Comparison of ENCODE assay signal across 12 cellular contexts in the genomic region with DNA sequence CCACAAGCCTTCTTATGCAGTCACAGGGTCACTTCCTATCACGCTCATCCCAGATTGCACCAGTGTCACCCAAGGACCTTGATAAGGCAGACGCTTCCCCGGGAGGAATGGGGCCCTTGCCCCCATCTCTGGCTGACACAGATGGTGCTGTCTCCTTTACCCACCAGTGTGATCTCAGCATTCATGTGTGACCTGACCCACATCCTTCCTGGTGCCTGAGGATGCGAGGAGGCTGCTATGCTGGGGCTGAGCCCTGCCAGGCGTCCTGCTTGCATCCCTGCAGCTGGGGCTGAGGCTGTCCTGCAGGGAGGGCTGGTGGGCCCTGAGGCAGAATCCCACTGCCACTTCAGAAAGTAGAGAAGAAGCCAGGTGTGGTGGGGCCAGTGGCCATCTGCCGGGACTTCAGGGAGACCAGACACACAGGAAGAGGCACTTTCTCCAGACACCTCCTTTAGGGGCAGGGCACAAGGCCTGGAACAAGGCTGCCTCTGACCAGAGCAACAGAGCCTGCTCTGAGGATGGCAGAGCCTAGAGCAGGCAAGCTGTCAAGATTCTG. TPM values are rescaled to one million over a fixed set of nuclear protein-coding genes. Genes with fewer than 3 reads are reported as not detected.
DNase-seq lines count a peak whose midpoint lies in the region; ATAC-seq and TF ChIP-seq lines count a peak whose summit lies in the region.
"Had no signal": no experiment of that assay in that cellular context is flagged by ENCODE, and none has a peak within 500 bp of the region (broad histone marks: within the 10 kb centered on the region; RNA-seq: fewer than 3 reads in every experiment).

No MANE protein-coding gene starts in this region.

- ATAC-seq in activated naive CD8-positive, alpha-beta T cell treated with anti-CD3 and anti-CD28 coated beads, Interleukin-2, amount 50 U/mL, for 24 hours: peak; percentile 30
- ATAC-seq in natural killer cell treated with Interleukin-12 subunit alpha and Interleukin-12 subunit beta and Interleukin-15 and Interleukin-18, amount 100 ng/mL, for 72 hours: peak; percentile 66 to 76

- no peaks in the 10 kb centered on the region for H3K9me3 ChIP-seq in KOPT-K1 (ENCODE audit: insufficient read depth, low read length, poor library complexity, severe bottlenecking)
- no peaks in the 10 kb centered on the region for H3K9me3 ChIP-seq in neural progenitor cell (ENCODE audit: low read depth)
- H3K9me3 ChIP-seq: thyroid gland had no signal

- no peaks in the 10 kb centered on the region for H3K79me2 ChIP-seq in neural progenitor cell (ENCODE audit: low read depth)

- peak overlapping the region; percentile 55 for H3K27ac ChIP-seq in KOPT-K1 (ENCODE audit: low read depth, low read length, poor library complexity, severe bottlenecking)
- no peak overlapping the region for H3K27ac ChIP-seq in neural progenitor cell
- H3K27ac ChIP-seq: epithelial cell of prostate, thyroid gland had no signal

- no peak overlapping the region for H2AFZ ChIP-seq in neural progenitor cell (replicated peaks)

- H3F3A ChIP-seq in neural progenitor cell (ENCODE audit: low read depth): no peaks in the 10 kb centered on the region

- H3K9ac ChIP-seq in neural progenitor cell: no peak overlapping the region

- peaks cover 64% of the 10 kb centered on the region for H3K27me3 ChIP-seq in neural progenitor cell
- H3K27me3 ChIP-seq: thyroid gland had no signal

- no peak overlapping the region for H3K4me2 ChIP-seq in neural progenitor cell

- H3K4me1 Mint-ChIP-seq in activated naive CD8-positive, alpha-beta T cell treated with anti-CD3 and anti-CD28 coated beads, Interleukin-2, amount 50 U/mL, for 24 hours: peaks cover 38% of the 10 kb centered on the region
- H3K4me1 Mint-ChIP-seq in natural killer cell treated with Interleukin-12 subunit alpha and Interleukin-12 subunit beta and Interleukin-15 and Interleukin-18, amount 100 ng/mL, for 72 hours (ENCODE audit: low read depth in 2 of 2): peaks cover 24 to 40% of the 10 kb centered on the region in 2 donors
- no peaks in the 10 kb centered on the region for H3K4me1 Mint-ChIP-seq in neural progenitor cell

- no peak overlapping the region for H3K4me3 Mint-ChIP-seq in activated naive CD8-positive, alpha-beta T cell treated with anti-CD3 and anti-CD28 coated beads, Interleukin-2, amount 50 U/mL, for 24 hours
- peak overlapping the region; percentile 68 for H3K4me3 Mint-ChIP-seq in natural killer cell treated with Interleukin-12 subunit alpha and Interleukin-12 subunit beta and Interleukin-15 and Interleukin-18, amount 100 ng/mL, for 72 hours
- H3K4me3 Mint-ChIP-seq in neural progenitor cell: no peak overlapping the region

- no peak for TF ChIP-seq CTCF in neural progenitor cell (IDR thresholded peaks at IDR 0.05)

- H3K9me3 Mint-ChIP-seq in activated naive CD8-positive, alpha-beta T cell treated with anti-CD3 and anti-CD28 coated beads, Interleukin-2, amount 50 U/mL, for 24 hours: no peaks in the 10 kb centered on the region
- no peaks in the 10 kb centered on the region for H3K9me3 Mint-ChIP-seq in natural killer cell treated with Interleukin-12 subunit alpha and Interleukin-12 subunit beta and Interleukin-15 and Interleukin-18, amount 100 ng/mL, for 72 hours
- no peaks in the 10 kb centered on the region for H3K9me3 Mint-ChIP-seq in neural progenitor cell

- peaks cover 5% of the 10 kb centered on the region for H3K4me1 ChIP-seq in neural progenitor cell

- peaks cover 21% of the 10 kb centered on the region for H3K27me3 Mint-ChIP-seq in activated naive CD8-positive, alpha-beta T cell treated with anti-CD3 and anti-CD28 coated beads, Interleukin-2, amount 50 U/mL, for 24 hours
- no peaks in the 10 kb centered on the region for H3K27me3 Mint-ChIP-seq in natural killer cell treated with Interleukin-12 subunit alpha and Interleukin-12 subunit beta and Interleukin-15 and Interleukin-18, amount 100 ng/mL, for 72 hours
- H3K27me3 Mint-ChIP-seq in neural progenitor cell (ENCODE audit: insufficient read depth, low read depth): peaks cover 45% of the 10 kb centered on the region

- peak; percentile 86 for DNase-seq in CMK (ENCODE audit: low read depth)
- DNase-seq in activated naive CD8-positive, alpha-beta T cell treated with anti-CD3 and anti-CD28 coated beads, Interleukin-2, amount 50 U/mL, for 24 hours: no peak
- no peak for DNase-seq in natural killer cell treated with Interleukin-12 subunit alpha and Interleukin-12 subunit beta and Interleukin-15 and Interleukin-18, amount 100 ng/mL, for 72 hours (ENCODE audit: low spot score)
- DNase-seq in neural progenitor cell (ENCODE audit: low spot score): no peak
- no peak for DNase-seq in NCI-H2171 treated with DMSO at 0.1 percent for 48 hours (lab: John Stamatoyannopoulos, UW)
- DNase-seq in NCI-H524 treated with DMSO at 0.1 percent for 48 hours (lab: John Stamatoyannopoulos, UW): no peak
- no peak for DNase-seq in germinal center (ENCODE audit: low spot score)
- DNase-seq: DMS79 treated with DMSO at 0.1 percent for 48 hours, NCI-H1417 had no signal

- H4K20me1 ChIP-seq in neural progenitor cell (ENCODE audit: low read depth): peaks cover 9% of the 10 kb centered on the region

- no peak overlapping the region for H3K27ac Mint-ChIP-seq in activated naive CD8-positive, alpha-beta T cell treated with anti-CD3 and anti-CD28 coated beads, Interleukin-2, amount 50 U/mL, for 24 hours
- H3K27ac Mint-ChIP-seq in natural killer cell treated with Interleukin-12 subunit alpha and Interleukin-12 subunit beta and Interleukin-15 and Interleukin-18, amount 100 ng/mL, for 72 hours: peak overlapping the region in 1 of 2 donors; percentile 75
- H3K27ac Mint-ChIP-seq in neural progenitor cell: no peak overlapping the region

- no peaks in the 10 kb centered on the region for H3K36me3 ChIP-seq in KOPT-K1 (ENCODE audit: insufficient read depth, low read length)
- no peaks in the 10 kb centered on the region for H3K36me3 ChIP-seq in neural progenitor cell
- H3K36me3 ChIP-seq: thyroid gland had no signal

- no peaks in the 10 kb centered on the region for H3K36me3 Mint-ChIP-seq in activated naive CD8-positive, alpha-beta T cell treated with anti-CD3 and anti-CD28 coated beads, Interleukin-2, amount 50 U/mL, for 24 hours (ENCODE audit: low read depth)
- no peaks in the 10 kb centered on the region for H3K36me3 Mint-ChIP-seq in natural killer cell treated with Interleukin-12 subunit alpha and Interleukin-12 subunit beta and Interleukin-15 and Interleukin-18, amount 100 ng/mL, for 72 hours
- H3K36me3 Mint-ChIP-seq in neural progenitor cell: no peaks in the 10 kb centered on the region

- H3K4me3 ChIP-seq in neural progenitor cell: no peak overlapping the region
- H3K4me3 ChIP-seq: thyroid gland had no signal

RNA-seq across cellular contexts. Expression of gene RASGEF1A, which starts 35.3 kb away (rescaled TPM):
- 1 to 10 TPM in 1 of 2 donors, under 1 TPM in 1; 0.69 to 1.1 TPM for total RNA-seq in natural killer cell treated with Interleukin-12 subunit alpha and Interleukin-12 subunit beta and Interleukin-15 and Interleukin-18, amount 100 ng/mL, for 72 hours
- 3.5 and 6.5 TPM in 2 replicates for total RNA-seq in neural progenitor cell (ENCODE audit: low replicate concordance)
